ENCODE assay signal across 2 cellular contexts in the genomic region with DNA sequence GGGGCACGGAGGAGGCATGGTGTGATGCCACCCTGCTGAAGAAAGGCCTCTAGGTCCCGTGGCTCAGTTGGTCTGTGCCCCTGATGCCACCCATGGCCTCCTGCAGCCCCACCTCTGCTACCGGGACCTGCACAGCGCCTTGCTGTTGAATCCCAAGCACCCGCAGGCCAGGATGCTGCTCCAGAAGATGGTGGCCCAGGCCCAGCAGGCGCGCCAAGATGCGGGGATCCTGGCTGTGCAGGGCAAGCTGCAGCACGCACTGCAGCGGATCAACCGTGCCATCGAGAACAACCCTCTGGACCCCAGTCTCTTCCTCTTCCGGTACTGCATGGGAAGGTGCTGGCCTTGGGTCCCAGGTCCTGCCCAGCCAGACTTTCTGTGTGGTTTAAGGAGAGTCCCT.
TF ChIP-seq lines count a peak whose summit lies in the region.

No MANE protein-coding gene starts in this region.

TF ChIP-seq in HCT116, 20 proteins besides CTCF, POLR2A, EP300 and RAD21:
- TF ChIP-seq JUND (IDR thresholded peaks at IDR 0.05) (no peak), EGR1 (IDR thresholded peaks at IDR 0.05; ENCODE audit: low read depth) (no peak), CBX3 (IDR thresholded peaks at IDR 0.05; ENCODE audit: low read depth) (no peak), TCF7L2 (IDR thresholded peaks at IDR 0.05; ENCODE audit: borderline replicate concordance, extremely low read depth, insufficient read depth, insufficient read length) (no peak), SIN3A (IDR thresholded peaks at IDR 0.05; ENCODE audit: low read depth) (no peak), CEBPB (IDR thresholded peaks at IDR 0.05; ENCODE audit: low read depth) (no peak)
- TF ChIP-seq, protein P1, sequence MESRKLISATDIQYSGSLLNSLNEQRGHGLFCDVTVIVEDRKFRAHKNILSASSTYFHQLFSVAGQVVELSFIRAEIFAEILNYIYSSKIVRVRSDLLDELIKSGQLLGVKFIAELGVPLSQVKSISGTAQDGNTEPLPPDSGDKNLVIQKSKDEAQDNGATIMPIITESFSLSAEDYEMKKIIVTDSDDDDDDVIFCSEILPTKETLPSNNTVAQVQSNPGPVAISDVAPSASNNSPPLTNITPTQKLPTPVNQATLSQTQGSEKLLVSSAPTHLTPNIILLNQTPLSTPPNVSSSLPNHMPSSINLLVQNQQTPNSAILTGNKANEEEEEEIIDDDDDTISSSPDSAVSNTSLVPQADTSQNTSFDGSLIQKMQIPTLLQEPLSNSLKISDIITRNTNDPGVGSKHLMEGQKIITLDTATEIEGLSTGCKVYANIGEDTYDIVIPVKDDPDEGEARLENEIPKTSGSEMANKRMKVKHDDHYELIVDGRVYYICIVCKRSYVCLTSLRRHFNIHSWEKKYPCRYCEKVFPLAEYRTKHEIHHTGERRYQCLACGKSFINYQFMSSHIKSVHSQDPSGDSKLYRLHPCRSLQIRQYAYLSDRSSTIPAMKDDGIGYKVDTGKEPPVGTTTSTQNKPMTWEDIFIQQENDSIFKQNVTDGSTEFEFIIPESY (IDR thresholded peaks at IDR 0.05; ENCODE audit: extremely low read depth, insufficient replicate concordance, low read length) = no peak

TF ChIP-seq in WTC11, 78 proteins besides CTCF, POLR2A, EP300 and RAD21:
- TF ChIP-seq HMGA2 (CRISPR knock-in tag; IDR thresholded peaks at IDR 0.05) (no peak), RORB (CRISPR knock-in tag; IDR thresholded peaks at IDR 0.05) (no peak), NFATC4 (CRISPR knock-in tag; IDR thresholded peaks at IDR 0.05) (no peak), ZNF416 (CRISPR knock-in tag; IDR thresholded peaks at IDR 0.05) (no peak), FOXK1 (CRISPR knock-in tag; IDR thresholded peaks at IDR 0.05) (no peak), ESRRA (CRISPR knock-in tag; IDR thresholded peaks at IDR 0.05; ENCODE audit: borderline replicate concordance) (no peak), TCF7 (CRISPR knock-in tag; IDR thresholded peaks at IDR 0.05; ENCODE audit: low read depth) (no peak), ZNF219 (CRISPR knock-in tag; IDR thresholded peaks at IDR 0.05; ENCODE audit: borderline replicate concordance) (no peak), CREM (CRISPR knock-in tag; IDR thresholded peaks at IDR 0.05) (no peak), ZBTB21 (CRISPR knock-in tag; IDR thresholded peaks at IDR 0.05; ENCODE audit: borderline replicate concordance) (no peak), ZNF138 (CRISPR knock-in tag; conservative IDR thresholded peaks at IDR 0.05) (no peak)
- TF ChIP-seq, protein P2, sequence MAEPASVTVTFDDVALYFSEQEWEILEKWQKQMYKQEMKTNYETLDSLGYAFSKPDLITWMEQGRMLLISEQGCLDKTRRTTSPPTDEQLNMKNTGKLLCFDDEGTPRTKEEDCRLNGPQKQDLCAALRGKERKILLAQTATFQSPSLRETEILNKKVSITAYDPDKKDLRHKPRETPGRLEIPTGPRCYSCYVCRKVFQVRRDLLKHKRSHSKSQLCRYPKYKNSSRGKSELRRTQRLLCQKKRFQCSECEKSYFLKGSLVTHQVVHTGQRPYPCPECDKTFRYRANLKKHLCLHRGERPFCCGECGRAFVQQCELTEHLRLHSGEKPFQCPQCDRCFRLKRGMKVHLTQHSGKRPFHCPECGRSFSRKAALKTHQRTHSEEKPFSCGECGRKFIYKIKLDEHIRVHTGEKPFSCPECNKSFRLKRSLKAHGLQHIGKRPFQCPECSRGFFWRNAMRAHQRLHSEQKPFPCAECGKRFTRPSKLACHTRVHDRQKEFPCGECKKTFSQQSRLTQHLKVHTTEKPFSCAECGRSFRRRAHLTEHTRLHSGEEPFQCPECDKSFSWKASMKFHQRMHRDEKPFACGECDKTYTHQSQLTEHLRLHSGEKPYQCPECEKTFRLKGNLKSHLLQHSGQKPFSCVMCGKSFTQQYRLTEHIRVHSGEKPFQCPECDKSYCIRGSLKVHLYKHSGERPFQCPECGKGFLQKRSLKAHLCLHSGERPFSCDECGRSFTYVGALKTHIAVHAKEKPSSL (CRISPR knock-in tag; conservative IDR thresholded peaks at IDR 0.05) = no peak
- TF ChIP-seq, protein P3, sequence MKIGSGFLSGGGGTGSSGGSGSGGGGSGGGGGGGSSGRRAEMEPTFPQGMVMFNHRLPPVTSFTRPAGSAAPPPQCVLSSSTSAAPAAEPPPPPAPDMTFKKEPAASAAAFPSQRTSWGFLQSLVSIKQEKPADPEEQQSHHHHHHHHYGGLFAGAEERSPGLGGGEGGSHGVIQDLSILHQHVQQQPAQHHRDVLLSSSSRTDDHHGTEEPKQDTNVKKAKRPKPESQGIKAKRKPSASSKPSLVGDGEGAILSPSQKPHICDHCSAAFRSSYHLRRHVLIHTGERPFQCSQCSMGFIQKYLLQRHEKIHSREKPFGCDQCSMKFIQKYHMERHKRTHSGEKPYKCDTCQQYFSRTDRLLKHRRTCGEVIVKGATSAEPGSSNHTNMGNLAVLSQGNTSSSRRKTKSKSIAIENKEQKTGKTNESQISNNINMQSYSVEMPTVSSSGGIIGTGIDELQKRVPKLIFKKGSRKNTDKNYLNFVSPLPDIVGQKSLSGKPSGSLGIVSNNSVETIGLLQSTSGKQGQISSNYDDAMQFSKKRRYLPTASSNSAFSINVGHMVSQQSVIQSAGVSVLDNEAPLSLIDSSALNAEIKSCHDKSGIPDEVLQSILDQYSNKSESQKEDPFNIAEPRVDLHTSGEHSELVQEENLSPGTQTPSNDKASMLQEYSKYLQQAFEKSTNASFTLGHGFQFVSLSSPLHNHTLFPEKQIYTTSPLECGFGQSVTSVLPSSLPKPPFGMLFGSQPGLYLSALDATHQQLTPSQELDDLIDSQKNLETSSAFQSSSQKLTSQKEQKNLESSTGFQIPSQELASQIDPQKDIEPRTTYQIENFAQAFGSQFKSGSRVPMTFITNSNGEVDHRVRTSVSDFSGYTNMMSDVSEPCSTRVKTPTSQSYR (CRISPR knock-in tag; IDR thresholded peaks at IDR 0.05) = no peak
- TF ChIP-seq, protein P4, sequence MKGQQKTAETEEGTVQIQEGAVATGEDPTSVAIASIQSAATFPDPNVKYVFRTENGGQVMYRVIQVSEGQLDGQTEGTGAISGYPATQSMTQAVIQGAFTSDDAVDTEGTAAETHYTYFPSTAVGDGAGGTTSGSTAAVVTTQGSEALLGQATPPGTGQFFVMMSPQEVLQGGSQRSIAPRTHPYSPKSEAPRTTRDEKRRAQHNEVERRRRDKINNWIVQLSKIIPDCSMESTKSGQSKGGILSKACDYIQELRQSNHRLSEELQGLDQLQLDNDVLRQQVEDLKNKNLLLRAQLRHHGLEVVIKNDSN (CRISPR knock-in tag; IDR thresholded peaks at IDR 0.05) = no peak
